13 cellular contexts compared by ENCODE assay signal in the genomic region with DNA sequence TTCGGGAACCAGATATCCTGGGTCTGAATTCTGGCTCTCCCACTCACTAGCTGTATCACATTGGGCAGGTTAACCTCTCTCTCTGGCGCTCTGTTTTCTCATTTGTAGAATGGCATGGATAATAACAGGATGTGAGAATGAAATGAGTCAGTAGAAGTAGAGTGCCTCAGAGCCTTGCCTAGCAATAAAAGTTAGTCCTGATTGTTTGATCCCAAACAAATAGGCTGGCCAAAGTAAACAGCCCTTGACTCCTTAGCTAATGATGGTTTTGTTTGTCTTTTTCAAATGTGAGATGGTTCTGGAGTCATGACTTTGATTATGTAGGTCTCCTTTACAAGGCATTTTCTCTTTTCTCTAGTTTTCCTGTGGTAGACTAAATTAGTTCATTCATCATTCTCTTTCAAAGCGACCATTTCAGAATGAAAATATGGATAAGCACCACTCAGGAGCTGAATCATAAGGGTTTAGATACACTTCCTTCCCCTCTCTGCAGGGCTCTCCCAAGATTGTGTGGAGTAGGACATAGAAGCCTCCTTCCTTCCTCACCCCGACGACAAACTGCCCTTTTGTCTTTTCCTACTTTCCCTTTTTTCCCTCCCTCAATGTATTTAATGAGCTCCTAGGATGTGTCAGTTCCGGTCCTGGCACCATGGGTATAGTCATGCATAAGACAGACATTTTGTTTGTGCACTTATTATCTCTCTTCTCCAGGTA. TPM values are rescaled to one million over a fixed set of nuclear protein-coding genes. Genes with fewer than 3 reads are reported as not detected.
DNase-seq lines count a peak whose midpoint lies in the region; ATAC-seq and TF ChIP-seq lines count a peak whose summit lies in the region.
"Had no signal": no experiment of that assay in that cellular context is flagged by ENCODE, and none has a peak within 500 bp of the region (broad histone marks: within the 10 kb centered on the region; RNA-seq: fewer than 3 reads in every experiment).

No MANE protein-coding gene starts in this region.

- no peak for TF ChIP-seq CTCF in epithelial cell of proximal tubule (conservative IDR thresholded peaks at IDR 0.05; ENCODE audit: low read depth, low read length)
- no peak for TF ChIP-seq CTCF in vagina (IDR thresholded peaks at IDR 0.05)
- TF ChIP-seq CTCF in ascending aorta (IDR thresholded peaks at IDR 0.05) = no peak

- H3K4me1 ChIP-seq in vagina (peaks cover 21% of the 10 kb centered on the region), ascending aorta (no peaks in the 10 kb centered on the region)
- H3K4me1 ChIP-seq: BE2C had no signal

- CTCF ChIA-PET in activated naive CD4-positive, alpha-beta T cell treated with anti-CD3 and anti-CD28 coated beads, Interleukin-2, amount 10 ng/mL, durations not matched to agents 7 days and 5 days (lab: Charles Lee) = interaction anchor here (1.8 to 3.6 kb wide), 4 partner anchors 15 to 150 kb away, joined by 4 to 11 read pairs (median 7); no protein-coding TSS in a partner anchor

- TF ChIP-seq POLR2A in vagina (IDR thresholded peaks at IDR 0.05) = no peak

- peaks cover 73% of the 10 kb centered on the region for H3K36me3 Mint-ChIP-seq in activated naive CD4-positive, alpha-beta T cell treated with anti-CD3 and anti-CD28 coated beads, Interleukin-2, amount 10 ng/mL, durations not matched to agents 7 days and 5 days

- H3K27ac ChIP-seq in vagina = no peak overlapping the region
- no peak overlapping the region for H3K27ac ChIP-seq in ascending aorta
- H3K27ac ChIP-seq: dorsolateral prefrontal cortex had no signal

- H3K4me3 ChIP-seq in epithelial cell of proximal tubule (ENCODE audit: low read depth, low read length) (no peak overlapping the region), vagina (no peak overlapping the region), ascending aorta (no peak overlapping the region)
- H3K4me3 ChIP-seq: dorsolateral prefrontal cortex had no signal

- ATAC-seq in stimulated activated naive CD8-positive, alpha-beta T cell treated with anti-CD3 and anti-CD28 coated beads, Interleukin-15, amount 100 ng/mL, for 72 hours = peak; percentile 75

- H3K4me3 Mint-ChIP-seq in activated naive CD4-positive, alpha-beta T cell treated with anti-CD3 and anti-CD28 coated beads, Interleukin-2, amount 10 ng/mL, durations not matched to agents 7 days and 5 days = no peak overlapping the region
- H3K4me3 Mint-ChIP-seq in stimulated activated naive CD8-positive, alpha-beta T cell treated with anti-CD3 and anti-CD28 coated beads, Interleukin-15, amount 100 ng/mL, for 72 hours = no peak overlapping the region

- no peak for DNase-seq in activated naive CD4-positive, alpha-beta T cell treated with anti-CD3 and anti-CD28 coated beads, Interleukin-2, amount 10 ng/mL, durations not matched to agents 7 days and 5 days
- no peak for DNase-seq in activated naive CD4-positive, alpha-beta T cell (lab: John Stamatoyannopoulos, UW)
- DNase-seq in RPMI7951 (ENCODE audit: low read depth) = peak; percentile 21
- DNase-seq in epithelial cell of proximal tubule (ENCODE audit: low read depth) = peak; percentile 68
- DNase-seq in stimulated activated naive CD8-positive, alpha-beta T cell treated with anti-CD3 and anti-CD28 coated beads, Interleukin-15, amount 100 ng/mL, for 72 hours = no peak
- DNase-seq in vagina (ENCODE audit: extremely low spot score in 2 of 2) = no peak
- DNase-seq in ascending aorta (ENCODE audit: low spot score in 2 of 2) = no peak
- no peak for DNase-seq in NCI-H1436 (lab: John Stamatoyannopoulos, UW)
- DNase-seq: activated CD8-positive, alpha-beta memory T cell treated with anti-CD3 and anti-CD28 coated beads, Interleukin-2, amount 50 U/mL, for 4 hours; BE2C; dorsolateral prefrontal cortex; Kasumi-1; occipital lobe had no signal

- intact Hi-C loops in vagina (cut with DNase I) = no loop called here
- intact Hi-C loops in ascending aorta (cut with DNase I) = no loop called here

- peaks cover 0 to 21% of the 10 kb centered on the region in 2 donors for H3K36me3 ChIP-seq in vagina
- H3K36me3 ChIP-seq in ascending aorta = peaks cover 12 to 21% of the 10 kb centered on the region in 2 donors
- H3K36me3 ChIP-seq: BE2C had no signal

- no peaks in the 10 kb centered on the region for H3K9me3 Mint-ChIP-seq in activated naive CD4-positive, alpha-beta T cell treated with anti-CD3 and anti-CD28 coated beads, Interleukin-2, amount 10 ng/mL, durations not matched to agents 7 days and 5 days
- no peaks in the 10 kb centered on the region for H3K9me3 Mint-ChIP-seq in stimulated activated naive CD8-positive, alpha-beta T cell treated with anti-CD3 and anti-CD28 coated beads, Interleukin-15, amount 100 ng/mL, for 72 hours

- H3K4me1 Mint-ChIP-seq in activated naive CD4-positive, alpha-beta T cell treated with anti-CD3 and anti-CD28 coated beads, Interleukin-2, amount 10 ng/mL, durations not matched to agents 7 days and 5 days = peaks cover 55% of the 10 kb centered on the region
- peaks cover 48% of the 10 kb centered on the region for H3K4me1 Mint-ChIP-seq in stimulated activated naive CD8-positive, alpha-beta T cell treated with anti-CD3 and anti-CD28 coated beads, Interleukin-15, amount 100 ng/mL, for 72 hours

- H3K9me3 ChIP-seq in vagina (no peaks in the 10 kb centered on the region), ascending aorta (no peaks in the 10 kb centered on the region)
- H3K9me3 ChIP-seq: BE2C had no signal

- H3K27me3 Mint-ChIP-seq in activated naive CD4-positive, alpha-beta T cell treated with anti-CD3 and anti-CD28 coated beads, Interleukin-2, amount 10 ng/mL, durations not matched to agents 7 days and 5 days = no peaks in the 10 kb centered on the region
- H3K27me3 Mint-ChIP-seq in stimulated activated naive CD8-positive, alpha-beta T cell treated with anti-CD3 and anti-CD28 coated beads, Interleukin-15, amount 100 ng/mL, for 72 hours = no peaks in the 10 kb centered on the region

- H3K27me3 ChIP-seq in vagina (no peaks in the 10 kb centered on the region), ascending aorta (no peaks in the 10 kb centered on the region)

- peak overlapping the region; percentile 60 for H3K27ac Mint-ChIP-seq in activated naive CD4-positive, alpha-beta T cell treated with anti-CD3 and anti-CD28 coated beads, Interleukin-2, amount 10 ng/mL, durations not matched to agents 7 days and 5 days
- peak overlapping the region; percentile 4 to 79 for H3K27ac Mint-ChIP-seq in stimulated activated naive CD8-positive, alpha-beta T cell treated with anti-CD3 and anti-CD28 coated beads, Interleukin-15, amount 100 ng/mL, for 72 hours

RNA-seq across cellular contexts. Expression of a gene that starts 23.1 kb away (rescaled TPM):
- 0.59 and 1.2 TPM in 2 replicates for total RNA-seq in RPMI7951 (2014; rRNA removed; shearing (Covaris generic))
- 4.2 and 5.4 TPM in 2 replicates for total RNA-seq in epithelial cell of proximal tubule
- 38.5 TPM for total RNA-seq in vagina
- 36.7 TPM for total RNA-seq in ascending aorta

Comparison
In these comparisons a context has a peak if more than half of its experiments do, and no peak if none do; other contexts are left out.
1. DNase-seq: peak in RPMI7951 (single experiment) and epithelial cell of proximal tubule (single experiment); none in activated naive CD4-positive, alpha-beta T cell treated with anti-CD3 and anti-CD28 coated beads, Interleukin-2, amount 10 ng/mL, durations not matched to agents 7 days and 5 days (single experiment), activated naive CD4-positive, alpha-beta T cell (0 of 4), stimulated activated naive CD8-positive, alpha-beta T cell treated with anti-CD3 and anti-CD28 coated beads, Interleukin-15, amount 100 ng/mL, for 72 hours (0 of 2), vagina (0 of 2), ascending aorta (0 of 2) and NCI-H1436 (single experiment).